9 cellular contexts compared by ENCODE assay signal in the genomic region with DNA sequence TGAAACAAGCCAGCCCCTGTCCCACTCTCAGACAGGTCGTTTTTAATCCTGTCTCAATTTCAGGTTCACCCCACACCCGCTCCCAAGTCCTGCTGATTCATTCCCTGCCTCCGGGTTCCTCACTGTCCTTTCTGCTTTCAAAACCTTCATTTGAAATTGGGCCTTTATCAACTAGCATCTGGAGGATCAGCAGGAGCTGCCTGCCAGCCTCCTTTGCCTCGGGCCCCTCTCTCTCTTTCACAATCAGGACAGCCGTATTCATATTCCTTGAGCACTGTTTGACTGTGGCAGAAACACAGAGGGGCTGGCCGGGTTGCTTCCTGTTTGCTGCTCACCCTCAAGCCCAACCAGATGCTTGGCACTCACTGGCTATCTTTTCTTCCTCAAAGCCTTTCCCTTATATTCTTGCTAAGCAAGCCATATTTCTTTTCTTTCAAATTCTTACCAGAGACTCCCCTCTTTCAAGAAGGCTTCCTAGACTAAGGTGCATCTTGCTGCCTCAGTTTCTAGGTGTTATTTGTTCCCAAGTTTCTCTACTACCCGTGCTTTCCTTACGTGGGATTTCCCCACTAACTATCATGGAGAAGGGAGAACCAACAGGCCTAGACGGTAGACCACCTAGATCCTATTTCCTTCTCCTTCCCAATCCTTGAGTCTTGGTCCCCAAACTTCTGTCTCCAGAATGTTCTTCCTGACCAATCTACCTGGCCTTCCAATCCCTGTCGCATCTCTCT. TPM values are rescaled to one million over a fixed set of nuclear protein-coding genes. Genes with fewer than 3 reads are reported as not detected.
DNase-seq lines count a peak whose midpoint lies in the region; ATAC-seq, FAIRE-seq and TF ChIP-seq lines count a peak whose summit lies in the region.
"Had no signal": no experiment of that assay in that cellular context is flagged by ENCODE, and none has a peak within 500 bp of the region (broad histone marks: within the 10 kb centered on the region; RNA-seq: fewer than 3 reads in every experiment).

No MANE protein-coding gene starts in this region.

- H3K27ac ChIP-seq in AG04450 (ENCODE audit: low read depth, low read length): peak overlapping the region; percentile 57
- H3K27ac ChIP-seq in HepG2 (ENCODE audit: extremely low read length, insufficient read depth, low read length): no peak overlapping the region

- TF ChIP-seq RAD21 in HepG2 (CRISPR knock-in tag; IDR thresholded peaks at IDR 0.05): no peak

- intact Hi-C loops in head of caudate nucleus (cut with DNase I) (no loop called here), HepG2 (cut with micrococcal nuclease; ENCODE audit: unreplicated experiment) (no loop called here)

- DNase-seq in AG04450 (ENCODE audit: low read depth, low spot score): no peak
- peak; percentile 34 for DNase-seq in HCEC 1CT
- peak; percentile 50 for DNase-seq in UCSD-AML1 (lab: John Stamatoyannopoulos, UW; ENCODE audit: unreplicated experiment)
- DNase-seq in head of caudate nucleus: peak in 30 of 42 donors; percentile 19 to 66 (median 44)
- DNase-seq in NK-92 treated with Interleukin-12 subunit alpha and Interleukin-12 subunit beta, amount 100 ng/mL, for 24 hours (lab: John Stamatoyannopoulos, UW): no peak
- DNase-seq in HepG2 (ENCODE audit: low spot score): no peak
- DNase-seq in frontal cortex (ENCODE audit: low spot score in 2 of 2): no peak
- DNase-seq: activated CD4-positive, alpha-beta T cell treated with anti-CD3 and anti-CD28 coated beads for 48 hours had no signal

- ATAC-seq in HepG2 (no peak), HG02973 (IDR thresholded peaks at IDR 0.05; ENCODE audit: unreplicated experiment) (no peak)

- H2AFZ ChIP-seq in HepG2 (ENCODE audit: low read length): no peak overlapping the region

- BruUV-seq in HepG2 (replicated peaks; lab: Mats Ljungman, UMichigan): no TSS peak

- no peak overlapping the region for H3K4me2 ChIP-seq in HepG2 (ENCODE audit: low read depth, low read length)

- H3K9ac ChIP-seq in HepG2 (ENCODE audit: insufficient read depth, low read depth, low read length): no peak overlapping the region

- no peak for TF ChIP-seq EP300 in HepG2 (IDR thresholded peaks at IDR 0.05; ENCODE audit: low read depth in 2 of 2, low read length in 2 of 2)
- no peak for TF ChIP-seq EP300 in HepG2 (CRISPR knock-in tag; IDR thresholded peaks at IDR 0.05; ENCODE audit: borderline replicate concordance)

- no peak overlapping the region for H3K4me3 ChIP-seq in AG04450 (ENCODE audit: low read depth, low read length)
- no peak overlapping the region for H3K4me3 ChIP-seq in HepG2 (replicated peaks in 1 of 3; ENCODE audit: insufficient read depth in 1 of 3, low read depth in 2 of 3, low read length in 3 of 3)

- H4K20me1 ChIP-seq in HepG2 (ENCODE audit: insufficient read depth, low read length): no peaks in the 10 kb centered on the region

- H3K27me3 ChIP-seq in AG04450 (ENCODE audit: control insufficient read depth, insufficient read depth, low read length) (no peaks in the 10 kb centered on the region), HepG2 (ENCODE audit: control insufficient read depth in 1 of 2, insufficient read depth in 2 of 2, low read length in 2 of 2) (peaks cover 5 to 22% of the 10 kb centered on the region in 2 experiments; a peak in 3 of 5 replicates)

- WGBS in HepG2 (ENCODE audit: low lambda C conversion rate): 41% methylated on average over 10 of the region's 10 CpGs

- CTCF ChIA-PET in AG04450 (lab: Charles Lee): no interaction called here
- CTCF ChIA-PET in HepG2 (lab: Yijun Ruan, JAX; ENCODE audit: low intra/inter-chr PET ratio, low total read pairs): no interaction called here

- no peaks in the 10 kb centered on the region for H3K36me3 ChIP-seq in HepG2 (replicated peaks in 1 of 2; ENCODE audit: control insufficient read depth in 1 of 2, insufficient read depth in 2 of 2, low read length in 2 of 2)

- no peaks in the 10 kb centered on the region for H3K79me2 ChIP-seq in HepG2 (ENCODE audit: insufficient read depth, low read length)

- TF ChIP-seq POLR2A in HepG2 (IDR thresholded peaks at IDR 0.05; ENCODE audit: insufficient read depth in 1 of 2, low read depth in 2 of 2, low read length in 2 of 2): no peak

- POLR2A ChIA-PET in AG04450 (lab: Yijun Ruan, JAX): interaction anchor here (1.9 kb wide), 1 partner anchor 16 kb away, joined by 14 read pairs; no protein-coding TSS in a partner anchor
- POLR2A ChIA-PET in HepG2 (lab: Yijun Ruan, JAX): no interaction called here

- TF ChIP-seq CTCF in AG04450 (IDR thresholded peaks at IDR 0.05; ENCODE audit: low read depth, low read length): no peak
- TF ChIP-seq CTCF in HepG2 (CRISPR knock-in tag; IDR thresholded peaks at IDR 0.05): no peak

- in situ Hi-C loops in HepG2 (cut with HindIII; ENCODE audit: extremely low pct_ligation_motif_present, low pct_unique_long_range_greater_than_20kb): no loop called here

- H3K9me3 ChIP-seq in AG04450 (ENCODE audit: control insufficient read depth, insufficient read depth, low read length) (no peaks in the 10 kb centered on the region), HepG2 (ENCODE audit: low read length) (no peaks in the 10 kb centered on the region)

- H3K4me1 ChIP-seq in HepG2 (ENCODE audit: insufficient read depth, low read length): peaks cover 8% of the 10 kb centered on the region; the same call in 1 of the 2 replicates

- no peak for FAIRE-seq in HepG2 (lab: Jason Lieb, UNC)
- FAIRE-seq in frontal cortex (lab: Jason Lieb, UNC): no peak

RNA-seq across cellular contexts. Expression of a gene that starts 3.0 kb away (rescaled TPM):
- polyA plus RNA-seq in AG04450 (2011; rRNA removed) (31.1 and 32.1 TPM in 2 replicates), HepG2 (2011; rRNA removed) (0.78 and 1.0 TPM in 2 replicates)
- polyA minus RNA-seq in AG04450 (2011; rRNA and poly(A)+ RNA removed): 26.9 and 36.2 TPM in 2 replicates
- total RNA-seq in HepG2 (2016; rRNA removed; fragmentation: Illumina TruSeq; extraction: Trizol) (0.87 and 1.1 TPM in 2 replicates), frontal cortex (under 0.01 TPM)
- 0.18 TPM in 1 of 2 replicates, not detected in the other for total RNA-seq in HepG2 (2016; cell fraction: cytosol; rRNA removed; fragmentation: Illumina TruSeq; extraction: Trizol; ENCODE audit: low read depth)
- 1.2 and 1.3 TPM in 2 replicates for total RNA-seq in HepG2 (2016; cell fraction: insoluble cytoplasmic fraction; rRNA removed; fragmentation: Illumina TruSeq; extraction: Trizol)
- total RNA-seq in HepG2 (2016; cell fraction: membrane; rRNA removed; fragmentation: Illumina TruSeq; extraction: Trizol): 0.31 and 0.52 TPM in 2 replicates
- total RNA-seq in HepG2 (2016; cell fraction: nucleus; rRNA removed; fragmentation: Illumina TruSeq; extraction: Trizol): 1.7 and 2.4 TPM in 2 replicates
- 0.38 and 0.62 TPM in 2 replicates for polyA plus RNA-seq in HepG2 (2011; cell fraction: cytosol; rRNA removed)
- polyA plus RNA-seq in HepG2 (2011; cell fraction: nucleus; rRNA removed): 0.33 and 1.3 TPM in 2 replicates
- polyA plus RNA-seq in HepG2 (2012): 1.1 and 1.9 TPM in 2 replicates
- polyA plus RNA-seq in HepG2 (2016; cell fraction: cytosol; fragmentation: Illumina TruSeq; extraction: Trizol; ENCODE audit: low read depth): 0.08 and 0.09 TPM in 2 replicates
- polyA plus RNA-seq in HepG2 (2016; cell fraction: insoluble cytoplasmic fraction; fragmentation: Illumina TruSeq; extraction: Trizol; ENCODE audit: low read depth): 0.37 and 0.41 TPM in 2 replicates
- 0.13 and 0.40 TPM in 2 replicates for polyA plus RNA-seq in HepG2 (2016; cell fraction: membrane; fragmentation: Illumina TruSeq; extraction: Trizol; ENCODE audit: low read depth)
- 1.0 and 2.1 TPM in 2 replicates for polyA plus RNA-seq in HepG2 (2016; cell fraction: nucleus; fragmentation: Illumina TruSeq; extraction: Trizol; ENCODE audit: insufficient read depth, low read depth)
- 0.09 and 2.7 TPM in 2 replicates for polyA minus RNA-seq in HepG2 (2011; rRNA and poly(A)+ RNA removed; ENCODE audit: low replicate concordance)
- 0.40 and 0.97 TPM in 2 replicates for polyA minus RNA-seq in HepG2 (2011; cell fraction: cytosol; rRNA and poly(A)+ RNA removed)
- 0.77 and 0.99 TPM in 2 replicates for polyA minus RNA-seq in HepG2 (2011; cell fraction: nucleus; rRNA and poly(A)+ RNA removed)

RNA-seq across cellular contexts. Expression of a gene that starts 36.4 kb away (rescaled TPM):
- 6.6 and 6.9 TPM in 2 replicates for polyA plus RNA-seq in AG04450 (2011; rRNA removed)
- polyA minus RNA-seq in AG04450 (2011; rRNA and poly(A)+ RNA removed): 7.7 and 7.8 TPM in 2 replicates
- total RNA-seq in HepG2 (2016; rRNA removed; fragmentation: Illumina TruSeq; extraction: Trizol): 0.07 TPM in 1 of 2 replicates, not detected in the other
- total RNA-seq in HepG2 (2016; cell fraction: cytosol; rRNA removed; fragmentation: Illumina TruSeq; extraction: Trizol; ENCODE audit: low read depth): not detected in 2 replicates
- total RNA-seq in HepG2 (2016; cell fraction: insoluble cytoplasmic fraction; rRNA removed; fragmentation: Illumina TruSeq; extraction: Trizol): 0.06 and 0.10 TPM in 2 replicates
- not detected in 2 replicates for total RNA-seq in HepG2 (2016; cell fraction: membrane; rRNA removed; fragmentation: Illumina TruSeq; extraction: Trizol)
- 0.34 TPM in 1 of 2 replicates, not detected in the other for total RNA-seq in HepG2 (2016; cell fraction: nucleus; rRNA removed; fragmentation: Illumina TruSeq; extraction: Trizol)
- under 0.01 and 0.01 TPM in 2 replicates for polyA plus RNA-seq in HepG2 (2011; rRNA removed)
- 0.17 TPM in 1 of 2 replicates, not detected in the other for polyA plus RNA-seq in HepG2 (2011; cell fraction: cytosol; rRNA removed)
- 0.17 and 0.19 TPM in 2 replicates for polyA plus RNA-seq in HepG2 (2011; cell fraction: nucleus; rRNA removed)
- 0.05 TPM in 2 replicates for polyA plus RNA-seq in HepG2 (2012)
- not detected in 2 replicates for polyA plus RNA-seq in HepG2 (2016; cell fraction: cytosol; fragmentation: Illumina TruSeq; extraction: Trizol; ENCODE audit: low read depth)
- not detected in 2 replicates for polyA plus RNA-seq in HepG2 (2016; cell fraction: insoluble cytoplasmic fraction; fragmentation: Illumina TruSeq; extraction: Trizol; ENCODE audit: low read depth)
- not detected in 2 replicates for polyA plus RNA-seq in HepG2 (2016; cell fraction: membrane; fragmentation: Illumina TruSeq; extraction: Trizol; ENCODE audit: low read depth)
- polyA plus RNA-seq in HepG2 (2016; cell fraction: nucleus; fragmentation: Illumina TruSeq; extraction: Trizol; ENCODE audit: insufficient read depth, low read depth): not detected in 2 replicates
- not detected in 2 replicates for polyA minus RNA-seq in HepG2 (2011; rRNA and poly(A)+ RNA removed; ENCODE audit: low replicate concordance)
- polyA minus RNA-seq in HepG2 (2011; cell fraction: cytosol; rRNA and poly(A)+ RNA removed): not detected in 2 replicates
- polyA minus RNA-seq in HepG2 (2011; cell fraction: nucleus; rRNA and poly(A)+ RNA removed): 0.13 and 0.37 TPM in 2 replicates
- 25.3 TPM for total RNA-seq in frontal cortex

RNA-seq across cellular contexts. Expression of a gene that starts 41.8 kb away (rescaled TPM):
- 0.74 and 0.79 TPM in 2 replicates for polyA plus RNA-seq in AG04450 (2011; rRNA removed)
- polyA minus RNA-seq in AG04450 (2011; rRNA and poly(A)+ RNA removed): 0.23 TPM in 1 of 2 replicates, not detected in the other
- total RNA-seq in HepG2 (2016; rRNA removed; fragmentation: Illumina TruSeq; extraction: Trizol): not detected in 2 replicates
- total RNA-seq in HepG2 (2016; cell fraction: cytosol; rRNA removed; fragmentation: Illumina TruSeq; extraction: Trizol; ENCODE audit: low read depth): not detected in 2 replicates
- not detected in 2 replicates for total RNA-seq in HepG2 (2016; cell fraction: insoluble cytoplasmic fraction; rRNA removed; fragmentation: Illumina TruSeq; extraction: Trizol)
- not detected in 2 replicates for total RNA-seq in HepG2 (2016; cell fraction: membrane; rRNA removed; fragmentation: Illumina TruSeq; extraction: Trizol)
- total RNA-seq in HepG2 (2016; cell fraction: nucleus; rRNA removed; fragmentation: Illumina TruSeq; extraction: Trizol): not detected in 2 replicates
- not detected in 2 replicates for polyA plus RNA-seq in HepG2 (2011; rRNA removed)
- not detected in 2 replicates for polyA plus RNA-seq in HepG2 (2011; cell fraction: cytosol; rRNA removed)
- polyA plus RNA-seq in HepG2 (2011; cell fraction: nucleus; rRNA removed): not detected in 2 replicates
- not detected in 2 replicates for polyA plus RNA-seq in HepG2 (2012)
- not detected in 2 replicates for polyA plus RNA-seq in HepG2 (2016; cell fraction: cytosol; fragmentation: Illumina TruSeq; extraction: Trizol; ENCODE audit: low read depth)
- polyA plus RNA-seq in HepG2 (2016; cell fraction: insoluble cytoplasmic fraction; fragmentation: Illumina TruSeq; extraction: Trizol; ENCODE audit: low read depth): not detected in 2 replicates
- polyA plus RNA-seq in HepG2 (2016; cell fraction: membrane; fragmentation: Illumina TruSeq; extraction: Trizol; ENCODE audit: low read depth): not detected in 2 replicates
- not detected in 2 replicates for polyA plus RNA-seq in HepG2 (2016; cell fraction: nucleus; fragmentation: Illumina TruSeq; extraction: Trizol; ENCODE audit: insufficient read depth, low read depth)
- not detected in 2 replicates for polyA minus RNA-seq in HepG2 (2011; rRNA and poly(A)+ RNA removed; ENCODE audit: low replicate concordance)
- polyA minus RNA-seq in HepG2 (2011; cell fraction: cytosol; rRNA and poly(A)+ RNA removed): not detected in 2 replicates
- not detected in 2 replicates for polyA minus RNA-seq in HepG2 (2011; cell fraction: nucleus; rRNA and poly(A)+ RNA removed)
- not detected for total RNA-seq in frontal cortex

Comparison
In these comparisons a context has a peak if more than half of its experiments do, and no peak if none do; other contexts are left out.
1. DNase-seq: peak in HCEC 1CT (single experiment), UCSD-AML1 (single experiment) and head of caudate nucleus (30 of 42); none in AG04450 (single experiment), NK-92 treated with Interleukin-12 subunit alpha and Interleukin-12 subunit beta, amount 100 ng/mL, for 24 hours (single experiment), HepG2 (single experiment) and frontal cortex (0 of 2).
2. RNA of a gene that starts 36.4 kb away (total RNA-seq): 25.3 TPM in frontal cortex (single experiment); 0.06 to 0.34 TPM in HepG2; every median in the first group is over 10 times any median in the second.